Comparison of ENCODE assay signal across 8 cellular contexts in the genomic region with DNA sequence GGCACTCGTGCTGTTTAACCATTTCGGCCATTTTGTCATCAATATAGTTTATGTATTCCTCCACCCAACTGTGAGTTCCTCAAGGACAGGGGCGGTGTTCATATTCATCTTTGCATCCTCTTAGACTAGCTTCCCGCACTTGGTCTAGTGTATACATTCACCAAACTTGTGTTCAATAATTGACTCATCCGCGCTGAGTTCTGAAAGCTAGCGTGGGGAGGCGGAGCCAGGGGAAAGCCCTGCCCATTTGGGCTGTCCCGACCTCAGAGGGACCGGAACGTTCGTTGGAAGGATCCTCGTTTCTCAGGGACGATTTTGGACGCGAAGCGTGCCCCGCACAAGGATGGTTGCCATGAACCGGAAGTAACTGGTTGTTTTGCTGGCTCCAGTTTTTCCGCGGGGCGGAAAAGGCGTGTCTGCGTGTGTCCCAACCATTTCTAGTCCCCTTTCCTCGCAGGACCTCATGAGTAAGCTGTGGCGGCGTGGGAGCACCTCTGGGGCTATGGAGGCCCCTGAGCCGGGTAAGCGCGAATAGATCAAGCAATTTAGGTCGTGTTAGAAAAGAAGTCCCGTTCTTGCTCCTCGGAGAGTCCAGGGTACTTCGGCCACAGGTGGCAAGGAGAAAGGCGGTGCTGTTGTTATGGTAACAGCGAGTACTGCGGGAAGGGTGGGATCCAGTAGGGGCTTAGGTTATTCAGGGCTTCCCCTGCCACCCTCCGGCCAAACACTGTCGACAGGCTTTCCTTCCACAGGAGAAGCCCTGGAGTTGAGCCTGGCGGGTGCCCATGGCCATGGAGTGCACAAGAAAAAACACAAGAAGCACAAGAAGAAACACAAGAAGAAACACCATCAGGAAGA. TPM values are rescaled to one million over a fixed set of nuclear protein-coding genes. Genes with fewer than 3 reads are reported as not detected.
A peak's percentile ranks its signal among the peaks of the same experiment; 100 is the strongest.
DNase-seq lines count a peak whose midpoint lies in the region; TF ChIP-seq lines count a peak whose summit lies in the region.

Gene INO80B, plus strand, starts transcription at position 434 of the 858 bp plus-strand sequence. Its CDS starts 30 bp downstream, at position 464.

- peaks cover 40 to 44% of the 10 kb centered on the region in 2 experiments for H3K4me1 ChIP-seq in neutrophil (ENCODE audit: control insufficient read depth in 1 of 2, insufficient read depth in 1 of 2, low read depth in 1 of 2, low read length in 1 of 2)

- CTCF ChIA-PET in activated naive CD4-positive, alpha-beta T cell treated with anti-CD3 and anti-CD28 coated beads for 36 hours (lab: Charles Lee): interaction anchor here (0.6 to 2.7 kb wide), 10 partner anchors 11 to 205 kb away, joined by 3 to 10 read pairs (median 4); partner anchors contain the start of genes CCDC142 and TTC31

- DNase-seq in GDM1 (lab: John Stamatoyannopoulos, UW): peak; percentile 94
- peak; percentile 97 for DNase-seq in HFF-Myc (ENCODE audit: extremely low read depth, low read depth)
- peak; percentile 99 for DNase-seq in NAMALWA (ENCODE audit: low spot score)
- peak; percentile 97 for DNase-seq in SK-N-DZ (ENCODE audit: low spot score)
- peak; percentile 99 for DNase-seq in activated naive CD4-positive, alpha-beta T cell treated with anti-CD3 and anti-CD28 coated beads for 36 hours
- peak; percentile 96 for DNase-seq in foreskin melanocyte
- DNase-seq in superior temporal gyrus (ENCODE audit: extremely low spot score): peak; percentile 100

- H3K27ac ChIP-seq in neutrophil: peak within 1 kb of the TSS; percentile 83

- H3K27me3 ChIP-seq in neutrophil: peaks cover 6% of the 10 kb centered on the region

- H3K4me3 Mint-ChIP-seq in activated naive CD4-positive, alpha-beta T cell treated with anti-CD3 and anti-CD28 coated beads for 36 hours: peak within 1 kb of the TSS; percentile 92

- peak within 1 kb of the TSS; percentile 99 for H3K27ac Mint-ChIP-seq in activated naive CD4-positive, alpha-beta T cell treated with anti-CD3 and anti-CD28 coated beads for 36 hours

- H3K36me3 Mint-ChIP-seq in activated naive CD4-positive, alpha-beta T cell treated with anti-CD3 and anti-CD28 coated beads for 36 hours (ENCODE audit: low read depth): peaks cover 8% of the 10 kb centered on the region

- peaks cover 43% of the 10 kb centered on the region for H3K4me1 Mint-ChIP-seq in activated naive CD4-positive, alpha-beta T cell treated with anti-CD3 and anti-CD28 coated beads for 36 hours (ENCODE audit: low read depth)

- TF ChIP-seq CTCF in HFF-Myc (IDR thresholded peaks at IDR 0.05; ENCODE audit: low read depth, low read length, missing control alignments): no peak
- TF ChIP-seq CTCF in neutrophil (IDR thresholded peaks at IDR 0.05): peak; percentile 10

- no peaks in the 10 kb centered on the region for H3K27me3 Mint-ChIP-seq in activated naive CD4-positive, alpha-beta T cell treated with anti-CD3 and anti-CD28 coated beads for 36 hours (ENCODE audit: low read depth)

- peaks cover 4% of the 10 kb centered on the region for H3K36me3 ChIP-seq in neutrophil

- H3K4me3 ChIP-seq in HFF-Myc (replicated peaks; ENCODE audit: low read depth, low read length): peak within 1 kb of the TSS; percentile 59
- peak within 1 kb of the TSS; percentile 85 to 97 for H3K4me3 ChIP-seq in neutrophil (ENCODE audit: low read depth in 1 of 2, low read length in 1 of 2)

- intact Hi-C loops in activated naive CD4-positive, alpha-beta T cell treated with anti-CD3 and anti-CD28 coated beads for 36 hours (cut with micrococcal nuclease): loop anchor here (1.0 to 10.0 kb wide), 15 partner anchors 10 to 1340 kb away; partner anchors contain the start of genes ALMS1, AUP1, C2orf81 and CCT7

- no peaks in the 10 kb centered on the region for H3K9me3 Mint-ChIP-seq in activated naive CD4-positive, alpha-beta T cell treated with anti-CD3 and anti-CD28 coated beads for 36 hours

- no peaks in the 10 kb centered on the region for H3K9me3 ChIP-seq in neutrophil

RNA-seq across cellular contexts. Expression of gene INO80B, which starts in this region (rescaled TPM):
- polyA plus RNA-seq in SK-N-DZ (2014; cell fraction: cytosol; rRNA removed): 13.3 and 24.7 TPM in 2 replicates
- 47.4 and 67.7 TPM in 2 replicates for polyA plus RNA-seq in SK-N-DZ (2014; cell fraction: nucleus; rRNA removed)
- 10 to 100 TPM; 26.5 to 28.3 TPM for total RNA-seq in activated naive CD4-positive, alpha-beta T cell treated with anti-CD3 and anti-CD28 coated beads for 36 hours

Comparison
In these comparisons a context has a peak if more than half of its experiments do, and no peak if none do; other contexts are left out.
1. Peak in every context shown above with its lines: DNase-seq, H3K4me3 ChIP-seq and H3K27ac ChIP-seq.